In genomic region chr16:10039220-10040096, GRCh38 we compare ENCODE assay signal across 8 cellular contexts.
A peak's percentile ranks its signal among the peaks of the same experiment; 100 is the strongest.
DNase-seq lines count a peak whose midpoint lies in the region; ATAC-seq, FAIRE-seq and TF ChIP-seq lines count a peak whose summit lies in the region.

No MANE protein-coding gene starts in this region.

- peaks cover 3% of the 10 kb centered on the region for H3K27me3 Mint-ChIP-seq in activated CD4-positive, alpha-beta memory T cell treated with anti-CD3 and anti-CD28 coated beads for 36 hours
- H3K27me3 Mint-ChIP-seq in activated CD4-positive, alpha-beta memory T cell treated with anti-CD3 and anti-CD28 coated beads, Interleukin-2, amount 10 ng/mL, durations not matched to agents 7 days and 5 days = no peaks in the 10 kb centered on the region
- H3K27me3 Mint-ChIP-seq in brain (peaks cover 10% of the 10 kb centered on the region), type B pancreatic cell (peaks cover 46% of the 10 kb centered on the region)

- no peaks in the 10 kb centered on the region for H3K9me3 ChIP-seq in kidney (ENCODE audit: control insufficient read depth in 1 of 2, low read length in 2 of 2)

- DNase-seq in activated CD4-positive, alpha-beta memory T cell treated with anti-CD3 and anti-CD28 coated beads for 36 hours = peak; percentile 8
- DNase-seq in activated CD4-positive, alpha-beta memory T cell treated with anti-CD3 and anti-CD28 coated beads, Interleukin-2, amount 10 ng/mL, durations not matched to agents 7 days and 5 days = no peak
- DNase-seq in kidney = peak; percentile 72
- DNase-seq in type B pancreatic cell (ENCODE audit: extremely low spot score, unreplicated experiment) = no peak
- no peak for DNase-seq in RPMI8226
- no peak for DNase-seq in sciatic nerve (ENCODE audit: low spot score)
- no peak for DNase-seq in NCI-H526 treated with DMSO at 0.1 percent for 48 hours (lab: John Stamatoyannopoulos, UW)

- H3K27ac ChIP-seq in kidney (ENCODE audit: low read depth in 2 of 2, low read length in 2 of 2) = no peak overlapping the region

- no peak overlapping the region for H3K4me3 Mint-ChIP-seq in activated CD4-positive, alpha-beta memory T cell treated with anti-CD3 and anti-CD28 coated beads for 36 hours
- H3K4me3 Mint-ChIP-seq in activated CD4-positive, alpha-beta memory T cell treated with anti-CD3 and anti-CD28 coated beads, Interleukin-2, amount 10 ng/mL, durations not matched to agents 7 days and 5 days = no peak overlapping the region
- H3K4me3 Mint-ChIP-seq in brain = peak overlapping the region; percentile 67 to 88 (median 78)
- peak overlapping the region; percentile 74 for H3K4me3 Mint-ChIP-seq in type B pancreatic cell

- H3K27ac Mint-ChIP-seq in activated CD4-positive, alpha-beta memory T cell treated with anti-CD3 and anti-CD28 coated beads for 36 hours = no peak overlapping the region
- no peak overlapping the region for H3K27ac Mint-ChIP-seq in activated CD4-positive, alpha-beta memory T cell treated with anti-CD3 and anti-CD28 coated beads, Interleukin-2, amount 10 ng/mL, durations not matched to agents 7 days and 5 days
- H3K27ac Mint-ChIP-seq in brain (peak overlapping the region; percentile 19 to 95 (median 61)), type B pancreatic cell (no peak overlapping the region)

- H3K4me3 ChIP-seq in kidney (ENCODE audit: low read length in 2 of 2) = peak overlapping the region in 1 of 2 donors; percentile 45

- peak; percentile 29 to 50 for TF ChIP-seq CTCF in brain (conservative IDR thresholded peaks at IDR 0.05)
- peak; percentile 21 for TF ChIP-seq CTCF in kidney (IDR thresholded peaks at IDR 0.05; ENCODE audit: borderline replicate concordance, extremely low read depth, insufficient read depth)
- TF ChIP-seq CTCF in type B pancreatic cell (conservative IDR thresholded peaks at IDR 0.05) = peak; percentile 63

- FAIRE-seq in kidney (lab: Jason Lieb, UNC) = no peak

- no peaks in the 10 kb centered on the region for H3K4me1 ChIP-seq in kidney (ENCODE audit: control insufficient read depth in 1 of 2, insufficient read depth in 1 of 2, low read depth in 1 of 2, low read length in 2 of 2)

- CTCF ChIA-PET in activated CD4-positive, alpha-beta memory T cell treated with anti-CD3 and anti-CD28 coated beads for 36 hours (lab: Charles Lee) = no interaction called here
- CTCF ChIA-PET in activated CD4-positive, alpha-beta memory T cell treated with anti-CD3 and anti-CD28 coated beads, Interleukin-2, amount 10 ng/mL, durations not matched to agents 7 days and 5 days (lab: Charles Lee) = no interaction called here

- H3K9ac ChIP-seq in kidney (ENCODE audit: low read length in 2 of 2) = no peak overlapping the region

- POLR2A ChIA-PET in activated CD4-positive, alpha-beta memory T cell treated with anti-CD3 and anti-CD28 coated beads for 36 hours (lab: Charles Lee) = no interaction called here
- POLR2A ChIA-PET in activated CD4-positive, alpha-beta memory T cell treated with anti-CD3 and anti-CD28 coated beads, Interleukin-2, amount 10 ng/mL, durations not matched to agents 7 days and 5 days (lab: Charles Lee) = no interaction called here

- H3K9me3 Mint-ChIP-seq in activated CD4-positive, alpha-beta memory T cell treated with anti-CD3 and anti-CD28 coated beads for 36 hours = peaks cover 2% of the 10 kb centered on the region
- H3K9me3 Mint-ChIP-seq in activated CD4-positive, alpha-beta memory T cell treated with anti-CD3 and anti-CD28 coated beads, Interleukin-2, amount 10 ng/mL, durations not matched to agents 7 days and 5 days = no peaks in the 10 kb centered on the region
- peaks cover 0 to 4% (median 0%) of the 10 kb centered on the region in 5 experiments for H3K9me3 Mint-ChIP-seq in brain
- H3K9me3 Mint-ChIP-seq in type B pancreatic cell = no peaks in the 10 kb centered on the region

- ATAC-seq in sciatic nerve = no peak

- H3K36me3 ChIP-seq in kidney (ENCODE audit: control insufficient read depth in 1 of 2, insufficient read depth in 2 of 2, low read length in 2 of 2) = no peaks in the 10 kb centered on the region

- intact Hi-C loops in activated CD4-positive, alpha-beta memory T cell treated with anti-CD3 and anti-CD28 coated beads for 36 hours (cut with micrococcal nuclease) = no loop called here
- intact Hi-C loops in kidney (cut with DNase I) (no loop called here), sciatic nerve (cut with DNase I) (no loop called here)

- no peaks in the 10 kb centered on the region for H3K36me3 Mint-ChIP-seq in activated CD4-positive, alpha-beta memory T cell treated with anti-CD3 and anti-CD28 coated beads for 36 hours
- H3K36me3 Mint-ChIP-seq in activated CD4-positive, alpha-beta memory T cell treated with anti-CD3 and anti-CD28 coated beads, Interleukin-2, amount 10 ng/mL, durations not matched to agents 7 days and 5 days (ENCODE audit: low read depth) = no peaks in the 10 kb centered on the region
- H3K36me3 Mint-ChIP-seq in brain (no peaks in the 10 kb centered on the region), type B pancreatic cell (no peaks in the 10 kb centered on the region)

- H3K4me1 Mint-ChIP-seq in activated CD4-positive, alpha-beta memory T cell treated with anti-CD3 and anti-CD28 coated beads for 36 hours (ENCODE audit: low read depth) = peaks cover 2% of the 10 kb centered on the region
- H3K4me1 Mint-ChIP-seq in activated CD4-positive, alpha-beta memory T cell treated with anti-CD3 and anti-CD28 coated beads, Interleukin-2, amount 10 ng/mL, durations not matched to agents 7 days and 5 days = no peaks in the 10 kb centered on the region
- H3K4me1 Mint-ChIP-seq in brain = peaks cover 8% of the 10 kb centered on the region
- H3K4me1 Mint-ChIP-seq in type B pancreatic cell (ENCODE audit: unreplicated experiment) = peaks cover 5% of the 10 kb centered on the region

Comparison
In these comparisons a context has a peak if more than half of its experiments do, and no peak if none do; other contexts are left out.
1. DNase-seq: peak in activated CD4-positive, alpha-beta memory T cell treated with anti-CD3 and anti-CD28 coated beads for 36 hours (single experiment) and kidney (single experiment); none in activated CD4-positive, alpha-beta memory T cell treated with anti-CD3 and anti-CD28 coated beads, Interleukin-2, amount 10 ng/mL, durations not matched to agents 7 days and 5 days (single experiment), type B pancreatic cell (single experiment), RPMI8226 (single experiment), sciatic nerve (single experiment) and NCI-H526 treated with DMSO at 0.1 percent for 48 hours (single experiment).
2. H3K27ac Mint-ChIP-seq: peak in brain (5 of 5); none in activated CD4-positive, alpha-beta memory T cell treated with anti-CD3 and anti-CD28 coated beads for 36 hours (single experiment), activated CD4-positive, alpha-beta memory T cell treated with anti-CD3 and anti-CD28 coated beads, Interleukin-2, amount 10 ng/mL, durations not matched to agents 7 days and 5 days (single experiment) and type B pancreatic cell (single experiment).
3. H3K4me3 Mint-ChIP-seq: peak in brain (5 of 5) and type B pancreatic cell (single experiment); none in activated CD4-positive, alpha-beta memory T cell treated with anti-CD3 and anti-CD28 coated beads for 36 hours (single experiment) and activated CD4-positive, alpha-beta memory T cell treated with anti-CD3 and anti-CD28 coated beads, Interleukin-2, amount 10 ng/mL, durations not matched to agents 7 days and 5 days (single experiment).
4. Peak in every context shown above with its lines, with median percentiles within 50 percentile points of each other: CTCF ChIP-seq.